8 cellular contexts compared by ENCODE assay signal in the genomic region with DNA sequence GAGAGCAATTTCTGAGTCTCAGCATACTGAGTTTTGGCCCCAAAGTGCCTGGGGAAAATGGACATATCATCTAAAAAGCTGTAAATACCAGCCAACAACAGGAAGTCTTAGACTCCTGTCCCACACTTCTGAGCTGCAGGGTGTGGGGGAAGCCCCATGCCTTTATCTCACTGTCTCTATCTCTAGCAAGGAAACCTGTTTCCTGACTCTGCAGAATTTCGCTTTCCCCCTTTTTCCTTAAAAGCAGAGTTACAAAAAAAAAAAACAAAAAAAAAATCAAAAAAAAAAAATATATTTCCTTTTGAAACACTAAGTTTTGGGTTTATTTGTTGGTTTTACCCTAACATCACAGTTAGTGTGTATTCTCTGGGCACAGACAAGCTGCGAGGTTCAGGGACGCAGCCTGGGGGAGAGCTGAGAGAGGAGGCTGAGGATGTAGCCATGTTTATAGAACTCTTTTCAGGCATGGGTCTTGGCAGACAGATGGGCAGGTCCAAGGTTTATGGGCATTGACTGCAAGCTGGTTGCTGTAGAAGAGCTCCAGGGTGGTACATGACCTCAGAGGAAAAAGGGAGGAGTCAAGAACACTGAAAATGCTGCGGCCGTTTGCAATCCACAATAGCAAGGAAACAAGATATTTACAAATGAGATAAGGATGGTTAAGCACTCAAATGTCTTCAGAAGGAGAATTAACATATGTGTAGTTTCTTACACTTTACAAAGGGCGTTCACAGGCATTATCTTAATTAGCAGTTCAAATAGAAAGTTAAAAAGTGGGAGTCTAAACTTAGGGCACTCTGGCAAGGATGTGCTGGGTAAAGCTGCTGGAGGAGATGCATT. TPM values are rescaled to one million over a fixed set of nuclear protein-coding genes. Genes with fewer than 3 reads are reported as not detected.
DNase-seq lines count a peak whose midpoint lies in the region; ATAC-seq and TF ChIP-seq lines count a peak whose summit lies in the region.

No MANE protein-coding gene starts in this region.

- intact Hi-C loops in breast epithelium (cut with DNase I; ENCODE audit: low total_unique reads): loop anchor here (10.0 kb wide), 1 partner anchor 112 kb away; no protein-coding TSS in a partner anchor

- TF ChIP-seq POLR2A in breast epithelium (IDR thresholded peaks at IDR 0.05): no peak

- no peaks in the 10 kb centered on the region for H3K9me3 ChIP-seq in breast epithelium
- no peaks in the 10 kb centered on the region for H3K9me3 ChIP-seq in muscle layer of colon (ENCODE audit: low read length)

- no peaks in the 10 kb centered on the region for H3K36me3 ChIP-seq in breast epithelium
- H3K36me3 ChIP-seq in muscle layer of colon (ENCODE audit: insufficient read depth, low read length): no peaks in the 10 kb centered on the region

- H3K9ac ChIP-seq in muscle layer of colon (ENCODE audit: low read length): peak overlapping the region; percentile 88

- peak overlapping the region in 2 of 3 donors; percentile 65 to 85 for H3K4me3 ChIP-seq in breast epithelium
- peak overlapping the region in 1 of 2 donors; percentile 4 for H3K4me3 ChIP-seq in muscle layer of colon (ENCODE audit: low read depth in 1 of 2, low read length in 2 of 2)

- no peak for DNase-seq in activated CD4-positive, CD25-positive, alpha-beta regulatory T cell treated with anti-CD3 and anti-CD28 coated beads, Interleukin-2, amount 50 U/mL, for 72 hours
- DNase-seq in OCI-M1 (lab: John Stamatoyannopoulos, UW) (peak; percentile 82), breast epithelium (ENCODE audit: low spot score in 2 of 2) (no peak), nucleus accumbens (lab: John Stamatoyannopoulos, UW) (no peak), NCI-H345 treated with DMSO at 0.1 percent for 48 hours (lab: John Stamatoyannopoulos, UW; ENCODE audit: unreplicated experiment) (no peak)

- TF ChIP-seq CTCF in breast epithelium (IDR thresholded peaks at IDR 0.05): no peak

- peak overlapping the region; percentile 89 to 94 for H3K27ac ChIP-seq in breast epithelium
- H3K27ac ChIP-seq in muscle layer of colon (ENCODE audit: low read depth, low read length): peak overlapping the region; percentile 96

- H3K27me3 ChIP-seq in breast epithelium (no peaks in the 10 kb centered on the region), muscle layer of colon (ENCODE audit: control insufficient read depth in 1 of 2, insufficient read depth in 2 of 2, low read length in 2 of 2) (no peaks in the 10 kb centered on the region)

- peaks cover 8 to 22% of the 10 kb centered on the region in 2 donors for H3K4me1 ChIP-seq in breast epithelium
- H3K4me1 ChIP-seq in muscle layer of colon (ENCODE audit: insufficient read depth, low read length): peaks cover 62% of the 10 kb centered on the region

- ATAC-seq in activated CD4-positive, CD25-positive, alpha-beta regulatory T cell treated with anti-CD3 and anti-CD28 coated beads, Interleukin-2, amount 50 U/mL, for 24 hours: peak; percentile 27 to 36
- ATAC-seq in HG02840 (IDR thresholded peaks at IDR 0.05; ENCODE audit: low FRiP score, unreplicated experiment): peak; percentile 33

RNA-seq across cellular contexts. Expression of a gene that starts 4.9 kb away (rescaled TPM):
- 100 to 1,000 TPM in 2 of 3 donors, 10 to 100 TPM in 1; 68.5 to 131 (median 120) TPM for total RNA-seq in breast epithelium
